In genomic region chr10:30719832-30720231, GRCh38 we compare ENCODE assay signal across 15 cellular contexts.
"Had no signal": no experiment of that assay in that cellular context is flagged by ENCODE, and none has a peak within 500 bp of the region (broad histone marks: within the 10 kb centered on the region; RNA-seq: fewer than 3 reads in every experiment).

No MANE protein-coding gene starts in this region.

- ATAC-seq: foreskin keratinocyte; psoas muscle; stimulated activated naive B cell treated with anti-CD40 and anti-IgM and Interleukin-4, amounts not matched to agents 10 μg/mL and 1 μg/mL and 100 μg/mL, for 72 hours; stimulated activated naive CD8-positive, alpha-beta T cell treated with anti-CD3 and anti-CD28 coated beads, Interleukin-15, amount 100 ng/mL, for 72 hours had no signal

- H3K4me1 Mint-ChIP-seq: nephron; stimulated activated naive CD8-positive, alpha-beta T cell treated with anti-CD3 and anti-CD28 coated beads, Interleukin-15, amount 100 ng/mL, for 72 hours had no signal

- H3K36me3 Mint-ChIP-seq: naive B cell; stimulated activated naive B cell treated with anti-CD40 and anti-IgM and Interleukin-4, amounts not matched to agents 10 μg/mL and 1 μg/mL and 100 μg/mL, for 72 hours had no signal

- H3K9me3 Mint-ChIP-seq: naive B cell; nephron; stimulated activated naive B cell treated with anti-CD40 and anti-IgM and Interleukin-4, amounts not matched to agents 10 μg/mL and 1 μg/mL and 100 μg/mL, for 72 hours had no signal

- H3K27ac Mint-ChIP-seq: naive B cell; nephron; stimulated activated naive B cell treated with anti-CD40 and anti-IgM and Interleukin-4, amounts not matched to agents 10 μg/mL and 1 μg/mL and 100 μg/mL, for 72 hours had no signal

- H3K4me3 Mint-ChIP-seq: naive B cell; nephron; stimulated activated naive B cell treated with anti-CD40 and anti-IgM and Interleukin-4, amounts not matched to agents 10 μg/mL and 1 μg/mL and 100 μg/mL, for 72 hours; stimulated activated naive CD8-positive, alpha-beta T cell treated with anti-CD3 and anti-CD28 coated beads, Interleukin-15, amount 100 ng/mL, for 72 hours had no signal

- H3K27me3 Mint-ChIP-seq: stimulated activated naive CD8-positive, alpha-beta T cell treated with anti-CD3 and anti-CD28 coated beads, Interleukin-15, amount 100 ng/mL, for 72 hours had no signal

- DNase-seq: cortex of kidney; effector memory CD4-positive, alpha-beta T cell; erythroblast; foreskin keratinocyte; kidney glomerular epithelial cell; mesendoderm; naive B cell; psoas muscle; sigmoid colon; stimulated activated CD4-positive, alpha-beta T cell treated with anti-CD3 and anti-CD28 coated beads, Interleukin-2, amount 100 ng/mL, for 24 hours; stimulated activated CD4-positive, alpha-beta T cell treated with anti-CD3 and anti-CD28 coated beads, Interleukin-4, amount 100 ng/mL, for 4 hours; stimulated activated naive B cell treated with anti-CD40 and anti-IgM and Interleukin-4, amounts not matched to agents 10 μg/mL and 1 μg/mL and 100 μg/mL, for 72 hours; stimulated activated naive CD8-positive, alpha-beta T cell treated with anti-CD3 and anti-CD28 coated beads, Interleukin-15, amount 100 ng/mL, for 72 hours; testis had no signal
